ENCODE assay signal across 7 cellular contexts in the genomic region with DNA sequence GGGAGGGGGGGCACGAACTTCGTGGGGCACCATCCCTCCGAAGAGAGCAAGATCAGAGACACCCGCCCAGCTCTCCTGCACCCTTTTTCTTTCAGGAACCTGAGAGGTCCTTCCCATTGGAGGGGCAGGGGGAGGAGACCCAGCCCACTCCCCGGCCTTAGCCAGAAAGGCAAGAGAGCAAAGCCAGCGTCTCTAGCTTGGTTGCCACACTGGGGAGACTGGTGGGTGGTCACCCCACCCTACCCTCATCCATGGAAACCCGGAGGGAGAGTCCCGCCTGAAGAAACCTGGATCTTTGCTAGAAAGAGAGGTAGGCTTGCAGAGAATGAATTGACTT. TPM values are rescaled to one million over a fixed set of nuclear protein-coding genes. Genes with fewer than 3 reads are reported as not detected.
DNase-seq lines count a peak whose midpoint lies in the region; ATAC-seq, FAIRE-seq and TF ChIP-seq lines count a peak whose summit lies in the region.

No MANE protein-coding gene starts in this region.

- ATAC-seq in psoas muscle (peak; percentile 33 to 50 (median 42)), HG03469 (IDR thresholded peaks at IDR 0.05; ENCODE audit: unreplicated experiment) (no peak), HG03159 (IDR thresholded peaks at IDR 0.05; ENCODE audit: unreplicated experiment) (no peak)

- H3K27me3 ChIP-seq in SK-N-SH (ENCODE audit: insufficient read depth): no peaks in the 10 kb centered on the region
- H3K27me3 ChIP-seq in psoas muscle (ENCODE audit: insufficient read depth in 3 of 3, low read length in 2 of 3): peaks cover 0 to 2% (median 0%) of the 10 kb centered on the region in 3 donors

- H3K9ac ChIP-seq in SK-N-SH: peak overlapping the region; percentile 93

- intact Hi-C loops in psoas muscle (cut with DNase I): loop anchor here (5.0 kb wide), 3 partner anchors 35 to 120 kb away; no protein-coding TSS in a partner anchor

- WGBS in SK-N-SH (ENCODE audit: low lambda C conversion rate): 2% methylated on average over 5 of the region's 8 CpGs
- WGBS in psoas muscle, 3 donors: 0 to 3% (median 1%) methylated on average over 6 to 8 of the region's 8 CpGs

- H3K4me1 ChIP-seq in HEK293 (ENCODE audit: control insufficient read depth, insufficient read depth, low read length) (peaks cover 6% of the 10 kb centered on the region; the same call in 1 of the 2 replicates), SK-N-SH (ENCODE audit: control insufficient read depth in 1 of 2, insufficient read depth in 2 of 2, low read depth in 1 of 2, low read length in 1 of 2) (peaks cover 25 to 28% of the 10 kb centered on the region in 2 experiments; a peak in 3 of 4 replicates), psoas muscle (peaks cover 29% of the 10 kb centered on the region)

- no peaks in the 10 kb centered on the region for H3K36me3 ChIP-seq in HEK293 (ENCODE audit: control insufficient read depth in 2 of 2, insufficient read depth in 1 of 2, low read length in 2 of 2)
- H3K36me3 ChIP-seq in SK-N-SH (replicated peaks in 1 of 2; ENCODE audit: control insufficient read depth in 1 of 2, insufficient read depth in 2 of 2, low read length in 1 of 2): peaks cover 0 to 2% of the 10 kb centered on the region in 2 experiments
- H3K36me3 ChIP-seq in psoas muscle (ENCODE audit: insufficient read depth in 1 of 2, low read depth in 1 of 2): no peaks in the 10 kb centered on the region

- DNase-seq in SK-N-SH (peak; percentile 86), foreskin fibroblast (no peak), psoas muscle (peak in 1 of 2 donors; percentile 54), urothelium cell line (ENCODE audit: low spot score) (no peak)

- FAIRE-seq in urothelium cell line (lab: Jason Lieb, UNC): no peak

- no peaks in the 10 kb centered on the region for H3K9me2 ChIP-seq in SK-N-SH

- H3K27ac ChIP-seq in HEK293 (ENCODE audit: extremely low read depth, low read depth, low read length) (peak overlapping the region; percentile 57; the same call in 1 of the 2 replicates), SK-N-SH (ENCODE audit: low read depth in 2 of 2, low read length in 1 of 2) (peak overlapping the region; percentile 86 to 91), psoas muscle (peak overlapping the region; percentile 80)

- no peak for TF ChIP-seq CTCF in HEK293 (tag by site-specific recombination; IDR thresholded peaks at IDR 0.05)
- no peak for TF ChIP-seq CTCF in SK-N-SH (IDR thresholded peaks at IDR 0.05)
- no peak for TF ChIP-seq CTCF in foreskin fibroblast (IDR thresholded peaks at IDR 0.05; ENCODE audit: low read depth, low read length)
- TF ChIP-seq CTCF in psoas muscle (IDR thresholded peaks at IDR 0.05): no peak

- H2AFZ ChIP-seq in SK-N-SH (ENCODE audit: low read depth): no peak overlapping the region

- POLR2A ChIA-PET in HEK293 (lab: Yijun Ruan, JAX) (interaction anchor here (0.6 to 1.5 kb wide), 12 partner anchors 18 to 696 kb away, joined by 3 to 8 read pairs (median 3); no protein-coding TSS in a partner anchor), SK-N-SH (lab: Yijun Ruan, JAX) (interaction anchor here (0.7 to 1.3 kb wide), 4 partner anchors 10 to 263 kb away, joined by 3 to 6 read pairs (median 4); no protein-coding TSS in a partner anchor)

- H3K9me3 ChIP-seq in HEK293 (ENCODE audit: control insufficient read depth, insufficient read depth, low read depth, low read length): no peaks in the 10 kb centered on the region
- H3K9me3 ChIP-seq in SK-N-SH: no peaks in the 10 kb centered on the region
- H3K9me3 ChIP-seq in psoas muscle: no peaks in the 10 kb centered on the region

- TF ChIP-seq EP300 in SK-N-SH (IDR thresholded peaks at IDR 0.05; ENCODE audit: borderline replicate concordance in 1 of 2, low read depth in 1 of 2, low read length in 1 of 2): no peak

- peaks cover 53% of the 10 kb centered on the region for H3K79me2 ChIP-seq in SK-N-SH (ENCODE audit: insufficient read depth)

- H3K4me2 ChIP-seq in SK-N-SH: peak overlapping the region; percentile 96

- H4K20me1 ChIP-seq in SK-N-SH (ENCODE audit: insufficient read depth): peaks cover 36% of the 10 kb centered on the region

- peaks cover 13% of the 10 kb centered on the region for H3F3A ChIP-seq in SK-N-SH (replicated peaks; ENCODE audit: insufficient read depth)

- CTCF ChIA-PET in HEK293 (lab: Yijun Ruan, JAX) (interaction anchor here (0.7 to 2.4 kb wide), 7 partner anchors 66 to 1112 kb away, joined by 3 to 41 read pairs (median 6); no protein-coding TSS in a partner anchor), SK-N-SH (lab: Yijun Ruan, JAX) (interaction anchor here (0.8 to 4.6 kb wide), 22 partner anchors 11 to 907 kb away, joined by 3 to 88 read pairs (median 4); a partner anchor contains a TSS)

- H3K4me3 ChIP-seq in HEK293 (ENCODE audit: low read depth, low read length) (peak overlapping the region; percentile 50), SK-N-SH (ENCODE audit: low read depth in 2 of 2, low read length in 1 of 2) (peak overlapping the region; percentile 73 to 98), foreskin fibroblast (ENCODE audit: low read depth in 1 of 2, low read length in 2 of 2) (peak overlapping the region; percentile 74 to 88), psoas muscle (peak overlapping the region; percentile 86)

- no peak for TF ChIP-seq RAD21 in SK-N-SH (IDR thresholded peaks at IDR 0.05; ENCODE audit: low read length)

TF ChIP-seq in HEK293, 187 proteins besides CTCF, POLR2A, EP300 and RAD21 (continues in another document):
- TF ChIP-seq SP2 (tag by site-specific recombination; IDR thresholded peaks at IDR 0.05) (0 out of 2 replicates have a peak, but pooled peaks have one; percentile 33), ZNF146 (tag by site-specific recombination; IDR thresholded peaks at IDR 0.05) (no peak), ZNF2 (tag by site-specific recombination; IDR thresholded peaks at IDR 0.05) (no peak), SP7 (tag by site-specific recombination; IDR thresholded peaks at IDR 0.05) (no peak)
- TF ChIP-seq, protein P1, sequence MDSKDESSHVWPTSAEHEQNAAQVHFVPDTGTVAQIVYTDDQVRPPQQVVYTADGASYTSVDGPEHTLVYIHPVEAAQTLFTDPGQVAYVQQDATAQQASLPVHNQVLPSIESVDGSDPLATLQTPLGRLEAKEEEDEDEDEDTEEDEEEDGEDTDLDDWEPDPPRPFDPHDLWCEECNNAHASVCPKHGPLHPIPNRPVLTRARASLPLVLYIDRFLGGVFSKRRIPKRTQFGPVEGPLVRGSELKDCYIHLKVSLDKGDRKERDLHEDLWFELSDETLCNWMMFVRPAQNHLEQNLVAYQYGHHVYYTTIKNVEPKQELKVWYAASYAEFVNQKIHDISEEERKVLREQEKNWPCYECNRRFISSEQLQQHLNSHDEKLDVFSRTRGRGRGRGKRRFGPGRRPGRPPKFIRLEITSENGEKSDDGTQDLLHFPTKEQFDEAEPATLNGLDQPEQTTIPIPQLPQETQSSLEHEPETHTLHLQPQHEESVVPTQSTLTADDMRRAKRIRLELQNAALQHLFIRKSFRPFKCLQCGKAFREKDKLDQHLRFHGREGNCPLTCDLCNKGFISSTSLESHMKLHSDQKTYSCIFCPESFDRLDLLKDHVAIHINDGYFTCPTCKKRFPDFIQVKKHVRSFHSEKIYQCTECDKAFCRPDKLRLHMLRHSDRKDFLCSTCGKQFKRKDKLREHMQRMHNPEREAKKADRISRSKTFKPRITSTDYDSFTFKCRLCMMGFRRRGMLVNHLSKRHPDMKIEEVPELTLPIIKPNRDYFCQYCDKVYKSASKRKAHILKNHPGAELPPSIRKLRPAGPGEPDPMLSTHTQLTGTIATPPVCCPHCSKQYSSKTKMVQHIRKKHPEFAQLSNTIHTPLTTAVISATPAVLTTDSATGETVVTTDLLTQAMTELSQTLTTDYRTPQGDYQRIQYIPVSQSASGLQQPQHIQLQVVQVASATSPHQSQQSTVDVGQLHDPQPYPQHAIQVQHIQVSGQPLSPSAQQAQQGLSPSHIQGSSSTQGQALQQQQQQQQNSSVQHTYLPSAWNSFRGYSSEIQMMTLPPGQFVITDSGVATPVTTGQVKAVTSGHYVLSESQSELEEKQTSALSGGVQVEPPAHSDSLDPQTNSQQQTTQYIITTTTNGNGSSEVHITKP (tag by site-specific recombination; IDR thresholded peaks at IDR 0.05): peak; percentile 76

TF ChIP-seq in SK-N-SH, 30 proteins besides CTCF, POLR2A, EP300 and RAD21:
- TF ChIP-seq YY1 (IDR thresholded peaks at IDR 0.05; ENCODE audit: low read depth): no peak
- no peak for TF ChIP-seq NFIC (IDR thresholded peaks at IDR 0.05; ENCODE audit: borderline replicate concordance)
- TF ChIP-seq MXI1 (IDR thresholded peaks at IDR 0.05; ENCODE audit: low read depth, low read length): 0 out of 2 replicates have a peak, but pooled peaks have one; percentile 0

RNA-seq across cellular contexts. Expression of a gene that starts 0.2 kb away (rescaled TPM):
- polyA plus RNA-seq in SK-N-SH (2012; rRNA removed): 96.1 and 144 TPM in 2 replicates
- polyA plus RNA-seq in SK-N-SH (2012; cell fraction: cytosol; rRNA removed): 88.6 and 104 TPM in 2 replicates
- 164 and 210 TPM in 2 replicates for polyA plus RNA-seq in SK-N-SH (2012; cell fraction: nucleus; rRNA removed)
- 10 to 100 TPM; 18.6 to 29.6 (median 27.9) TPM for total RNA-seq in psoas muscle
- polyA plus RNA-seq in psoas muscle: 10 to 100 TPM; 12.2 to 26.6 (median 15.6) TPM

Comparison
In these comparisons a context has a peak if more than half of its experiments do, and no peak if none do; other contexts are left out.
1. ATAC-seq: peak in psoas muscle (4 of 4); none in HG03469 (single experiment) and HG03159 (single experiment).
2. Peak in every context shown above with its lines, with median percentiles within 50 percentile points of each other: H3K27ac ChIP-seq and H3K4me3 ChIP-seq.